Comparison of ENCODE assay signal across 15 cellular contexts in the genomic region with DNA sequence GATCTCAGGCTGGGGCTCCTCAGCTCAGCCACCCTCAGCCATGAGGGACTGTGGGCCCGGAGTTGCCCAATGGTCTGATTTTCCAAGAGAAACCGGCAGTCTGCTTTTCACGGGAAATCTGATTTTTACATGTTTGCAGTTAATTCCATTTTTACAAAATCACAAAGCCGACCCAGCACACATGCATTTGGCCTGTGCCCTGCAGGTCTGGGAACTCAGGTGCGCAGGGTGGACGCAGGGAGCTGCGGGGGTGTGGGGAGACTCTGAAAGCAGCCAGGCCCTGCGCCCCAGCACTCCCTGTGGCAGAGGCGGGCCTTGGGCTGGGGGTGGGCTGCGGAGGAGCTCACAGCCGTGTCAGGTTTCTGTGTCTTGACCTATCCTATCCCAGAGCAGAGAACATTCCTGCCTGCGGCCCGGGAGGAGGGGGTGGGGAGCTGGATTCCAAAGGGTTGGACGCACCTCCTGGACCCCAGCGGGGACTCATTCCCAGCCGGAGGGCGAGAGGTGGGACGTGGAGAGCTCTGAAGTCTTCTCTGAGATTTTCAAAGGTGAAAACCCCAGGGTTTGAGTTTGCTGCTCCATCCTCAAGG.
DNase-seq lines count a peak whose midpoint lies in the region; ATAC-seq, FAIRE-seq and TF ChIP-seq lines count a peak whose summit lies in the region.
"Had no signal": no experiment of that assay in that cellular context is flagged by ENCODE, and none has a peak within 500 bp of the region (broad histone marks: within the 10 kb centered on the region; RNA-seq: fewer than 3 reads in every experiment).

No MANE protein-coding gene starts in this region.

- no peak for FAIRE-seq in HTR-8/SVneo (lab: Jason Lieb, UNC)
- FAIRE-seq: bronchial epithelial cell had no signal

- H3K9me3 Mint-ChIP-seq in stimulated activated memory B cell treated with anti-CD40 and anti-IgM and Interleukin-4, amounts not matched to agents 10 μg/mL and 1 μg/mL and 100 μg/mL, for 72 hours = no peaks in the 10 kb centered on the region
- H3K9me3 Mint-ChIP-seq: activated T-helper 1 cell treated with anti-CD3 and anti-CD28 coated beads, Interleukin-12 subunit alpha, Interleukin-12 subunit beta, Interleukin-2, Interleukin-4 antibody, amounts not matched to agents 30 ng/mL and 10 ng/mL and 1 ng/mL, durations not matched to agents 14 hours and 24 hours and 36 hours had no signal

- no peak overlapping the region for H3K9ac ChIP-seq in Karpas-422 (ENCODE audit: low read length)
- H3K9ac ChIP-seq in mesenchymal stem cell (ENCODE audit: low read length) = no peak overlapping the region

- H2AK5ac ChIP-seq in mesenchymal stem cell (ENCODE audit: low read length, severe bottlenecking) = peak overlapping the region; percentile 85

- H3K27ac ChIP-seq in Karpas-422 (ENCODE audit: low read length) (peak overlapping the region; percentile 39; the same call in 1 of the 2 replicates), ectodermal cell (ENCODE audit: insufficient read depth, low read depth, low read length, poor library complexity, severe bottlenecking) (peak overlapping the region; percentile 67), mesenchymal stem cell (ENCODE audit: low read length, poor library complexity, severe bottlenecking) (peak overlapping the region; percentile 74), suprapubic skin (no peak overlapping the region)
- H3K27ac ChIP-seq: right lobe of liver had no signal

- H3K23ac ChIP-seq in mesenchymal stem cell (ENCODE audit: low read length in 2 of 2) = no peak overlapping the region

- H2AFZ ChIP-seq in Karpas-422 (ENCODE audit: low read length) (no peak overlapping the region), mesenchymal stem cell (ENCODE audit: low read depth, low read length) (peak overlapping the region; percentile 1)

- no peak overlapping the region for H3K4me2 ChIP-seq in Karpas-422 (ENCODE audit: low read depth, low read length, poor library complexity, severe bottlenecking)
- H3K4me2 ChIP-seq in mesenchymal stem cell (ENCODE audit: low read length, poor library complexity, severe bottlenecking) = peak overlapping the region; percentile 68

- H2BK5ac ChIP-seq in mesenchymal stem cell (ENCODE audit: low read depth, low read length, poor library complexity, severe bottlenecking) = no peak overlapping the region

- no peak overlapping the region for H2BK120ac ChIP-seq in mesenchymal stem cell (ENCODE audit: low read depth, low read length)

- H3K36me3 ChIP-seq in Karpas-422 (ENCODE audit: insufficient read depth, low read length) (peaks cover 15% of the 10 kb centered on the region), ectodermal cell (ENCODE audit: control insufficient read depth, insufficient read depth, low read length) (no peaks in the 10 kb centered on the region), mesenchymal stem cell (ENCODE audit: control insufficient read depth in 1 of 2, insufficient read depth in 2 of 2, low read depth in 1 of 2, low read length in 2 of 2) (peaks cover 0 to 3% of the 10 kb centered on the region in 2 experiments), suprapubic skin (no peaks in the 10 kb centered on the region)
- H3K36me3 ChIP-seq: right lobe of liver had no signal

- no peak for DNase-seq in Karpas-422
- peak; percentile 59 for DNase-seq in mesenchymal stem cell
- no peak for DNase-seq in HTR-8/SVneo (ENCODE audit: insufficient read length, low spot score)
- DNase-seq in suprapubic skin (ENCODE audit: low spot score in 2 of 2) = no peak
- DNase-seq: activated CD4-positive, alpha-beta T cell treated with anti-CD3 and anti-CD28 coated beads for 36 hours; head of caudate nucleus; NCI-H1105 treated with DMSO at 0.1 percent for 48 hours; NCI-H524; T-helper 1 cell had no signal

- H4K8ac ChIP-seq in mesenchymal stem cell (ENCODE audit: low read length) = peak overlapping the region; percentile 91

- peaks cover 2% of the 10 kb centered on the region for H3K79me1 ChIP-seq in mesenchymal stem cell (replicated peaks; ENCODE audit: low read length, poor library complexity, severe bottlenecking)

- H3K27ac Mint-ChIP-seq in stimulated activated memory B cell treated with anti-CD40 and anti-IgM and Interleukin-4, amounts not matched to agents 10 μg/mL and 1 μg/mL and 100 μg/mL, for 72 hours = peak overlapping the region; percentile 63
- H3K27ac Mint-ChIP-seq: activated CD4-positive, alpha-beta T cell treated with anti-CD3 and anti-CD28 coated beads for 36 hours; activated T-helper 1 cell treated with anti-CD3 and anti-CD28 coated beads, Interleukin-12 subunit alpha, Interleukin-12 subunit beta, Interleukin-2, Interleukin-4 antibody, amounts not matched to agents 30 ng/mL and 10 ng/mL and 1 ng/mL, durations not matched to agents 14 hours and 24 hours and 36 hours had no signal

- peaks cover 11% of the 10 kb centered on the region for H3K36me3 Mint-ChIP-seq in stimulated activated memory B cell treated with anti-CD40 and anti-IgM and Interleukin-4, amounts not matched to agents 10 μg/mL and 1 μg/mL and 100 μg/mL, for 72 hours

- H3K9me3 ChIP-seq in Karpas-422 (ENCODE audit: low read length) (no peaks in the 10 kb centered on the region), ectodermal cell (ENCODE audit: control insufficient read depth, low read length) (no peaks in the 10 kb centered on the region), mesenchymal stem cell (ENCODE audit: control insufficient read depth, low read length) (no peaks in the 10 kb centered on the region), suprapubic skin (no peaks in the 10 kb centered on the region)
- H3K9me3 ChIP-seq: right lobe of liver had no signal

- peaks cover 23% of the 10 kb centered on the region for H3K4me1 Mint-ChIP-seq in stimulated activated memory B cell treated with anti-CD40 and anti-IgM and Interleukin-4, amounts not matched to agents 10 μg/mL and 1 μg/mL and 100 μg/mL, for 72 hours
- H3K4me1 Mint-ChIP-seq: activated CD4-positive, alpha-beta T cell treated with anti-CD3 and anti-CD28 coated beads for 36 hours had no signal

- no peak for TF ChIP-seq CTCF in suprapubic skin (IDR thresholded peaks at IDR 0.05)

- H4K91ac ChIP-seq in mesenchymal stem cell (ENCODE audit: low read length) = peak overlapping the region; percentile 18

- H3K4me1 ChIP-seq in Karpas-422 (ENCODE audit: low read length) = peaks cover 22% of the 10 kb centered on the region
- H3K4me1 ChIP-seq in ectodermal cell (ENCODE audit: control insufficient read depth, insufficient read depth, low read length) = peaks cover 28% of the 10 kb centered on the region
- H3K4me1 ChIP-seq in mesenchymal stem cell (ENCODE audit: control insufficient read depth, insufficient read depth, low read depth, low read length) = peaks cover 23% of the 10 kb centered on the region
- no peaks in the 10 kb centered on the region for H3K4me1 ChIP-seq in suprapubic skin
- H3K4me1 ChIP-seq: right lobe of liver had no signal

- peak overlapping the region; percentile 28 to 37 for H3K18ac ChIP-seq in mesenchymal stem cell (ENCODE audit: low read depth in 1 of 2, low read length in 2 of 2)

- H3K27me3 ChIP-seq in Karpas-422 (ENCODE audit: low read length) (no peaks in the 10 kb centered on the region), ectodermal cell (ENCODE audit: control insufficient read depth, insufficient read depth, low read length, poor library complexity, severe bottlenecking) (no peaks in the 10 kb centered on the region), mesenchymal stem cell (ENCODE audit: control insufficient read depth in 1 of 2, insufficient read depth in 1 of 2, low read length in 2 of 2) (no peaks in the 10 kb centered on the region), suprapubic skin (no peaks in the 10 kb centered on the region)
- H3K27me3 ChIP-seq: right lobe of liver had no signal

- no peak overlapping the region for H3K14ac ChIP-seq in mesenchymal stem cell (ENCODE audit: low read length in 2 of 2)

- peak overlapping the region in 1 of 2 experiments; percentile 8 for H2BK12ac ChIP-seq in mesenchymal stem cell (ENCODE audit: low read length in 2 of 2)

- H3K27me3 Mint-ChIP-seq in stimulated activated memory B cell treated with anti-CD40 and anti-IgM and Interleukin-4, amounts not matched to agents 10 μg/mL and 1 μg/mL and 100 μg/mL, for 72 hours = no peaks in the 10 kb centered on the region
- H3K27me3 Mint-ChIP-seq: activated CD4-positive, alpha-beta T cell treated with anti-CD3 and anti-CD28 coated beads for 36 hours had no signal

- peaks cover 11% of the 10 kb centered on the region; the same call in 1 of the 2 replicates for H4K20me1 ChIP-seq in Karpas-422 (ENCODE audit: insufficient read depth, low read depth, low read length)

- no peak overlapping the region for H3K4me3 Mint-ChIP-seq in stimulated activated memory B cell treated with anti-CD40 and anti-IgM and Interleukin-4, amounts not matched to agents 10 μg/mL and 1 μg/mL and 100 μg/mL, for 72 hours
- H3K4me3 Mint-ChIP-seq: activated CD4-positive, alpha-beta T cell treated with anti-CD3 and anti-CD28 coated beads for 36 hours; activated T-helper 1 cell treated with anti-CD3 and anti-CD28 coated beads, Interleukin-12 subunit alpha, Interleukin-12 subunit beta, Interleukin-2, Interleukin-4 antibody, amounts not matched to agents 30 ng/mL and 10 ng/mL and 1 ng/mL, durations not matched to agents 14 hours and 24 hours and 36 hours had no signal

- 6% methylated on average over 18 of the region's 18 CpGs for WGBS in ectodermal cell, 2 experiments
- 11% methylated on average over 16 of the region's 18 CpGs for WGBS in mesenchymal stem cell
- 69% methylated on average over 18 of the region's 18 CpGs for WGBS in suprapubic skin

- no peak for TF ChIP-seq POLR2A in suprapubic skin (IDR thresholded peaks at IDR 0.05)

- H3K4me3 ChIP-seq in Karpas-422 (ENCODE audit: low read length) = no peak overlapping the region
- H3K4me3 ChIP-seq in ectodermal cell (ENCODE audit: insufficient read depth, low read depth, low read length) = peak overlapping the region; percentile 39
- no peak overlapping the region for H3K4me3 ChIP-seq in mesenchymal stem cell (ENCODE audit: insufficient read depth in 1 of 2, low read depth in 1 of 2, low read length in 2 of 2)
- no peak overlapping the region for H3K4me3 ChIP-seq in suprapubic skin
- H3K4me3 ChIP-seq: right lobe of liver had no signal

- H2BK15ac ChIP-seq in mesenchymal stem cell (ENCODE audit: low read depth, poor library complexity, severe bottlenecking) = peak overlapping the region; percentile 68

- peaks cover 62% of the 10 kb centered on the region for H3K79me2 ChIP-seq in Karpas-422 (ENCODE audit: low read length)

- no peaks in the 10 kb centered on the region for H3K9me2 ChIP-seq in Karpas-422 (replicated peaks; ENCODE audit: insufficient read depth, low read length)

- TF ChIP-seq EP300 in suprapubic skin (IDR thresholded peaks at IDR 0.05) = no peak

- no peak for ATAC-seq in stimulated activated memory B cell treated with anti-CD40 and anti-IgM and Interleukin-4, amounts not matched to agents 10 μg/mL and 1 μg/mL and 100 μg/mL, for 72 hours
- ATAC-seq in HG03439 (IDR thresholded peaks at IDR 0.05; ENCODE audit: unreplicated experiment) = no peak
- ATAC-seq: activated CD4-positive, alpha-beta T cell treated with anti-CD3 and anti-CD28 coated beads for 36 hours; right lobe of liver had no signal

- peak overlapping the region in 1 of 2 experiments; percentile 46 for H3K4ac ChIP-seq in mesenchymal stem cell (ENCODE audit: low read depth in 1 of 2, low read length in 2 of 2)
